In genomic region chr19:5809053-5809452, GRCh38 we compare ENCODE assay signal across 31 cellular contexts. TPM values are rescaled to one million over a fixed set of nuclear protein-coding genes. Genes with fewer than 3 reads are reported as not detected.
DNase-seq lines count a peak whose midpoint lies in the region; ATAC-seq and TF ChIP-seq lines count a peak whose summit lies in the region.
"Had no signal": no experiment of that assay in that cellular context is flagged by ENCODE, and none has a peak within 500 bp of the region (broad histone marks: within the 10 kb centered on the region; RNA-seq: fewer than 3 reads in every experiment).

No MANE protein-coding gene starts in this region.

- POLR2A ChIA-PET in WTC11 (lab: Charles Lee): interaction anchor here (0.6 to 1.1 kb wide), 2 partner anchors 19 to 549 kb away, joined by 3 read pairs; no protein-coding TSS in a partner anchor

- CTCF ChIA-PET in WTC11 (lab: Charles Lee): interaction anchor here (1.0 to 4.1 kb wide), 3 partner anchors 19 to 213 kb away, joined by 3 to 19 read pairs (median 7); no protein-coding TSS in a partner anchor

- H3K4me3 ChIP-seq in HL-60 (replicated peaks; ENCODE audit: insufficient read depth, low read length): no peak overlapping the region
- no peak overlapping the region for H3K4me3 ChIP-seq in NB4 (ENCODE audit: low read depth, low read length)
- H3K4me3 ChIP-seq in right lobe of liver: no peak overlapping the region
- no peak overlapping the region for H3K4me3 ChIP-seq in left ventricle myocardium inferior
- no peak overlapping the region for H3K4me3 ChIP-seq in mucosa of descending colon
- H3K4me3 ChIP-seq: cardiac muscle cell, gastrocnemius medialis, MG63, ovary had no signal

- H3K9me3 Mint-ChIP-seq in WTC11: no peaks in the 10 kb centered on the region
- H3K9me3 Mint-ChIP-seq: activated CD4-positive, alpha-beta T cell treated with anti-CD3 and anti-CD28 coated beads, Interleukin-2, amount 10 ng/mL, durations not matched to agents 24 days and 14 days; activated naive CD4-positive, alpha-beta T cell treated with anti-CD3 and anti-CD28 coated beads, Interleukin-2, amount 50 U/mL, for 24 hours; activated T-helper 2 cell treated with anti-CD3 and anti-CD28 coated beads, Interferon-gamma antibody, Interleukin-2, Interleukin-4, amounts not matched to agents 10 μg/mL and 5 μg/mL and 100 μg/mL, durations not matched to agents 14 hours and 24 hours and 36 hours; memory B cell; type B pancreatic cell had no signal

- H3K4me1 ChIP-seq in right lobe of liver (peaks cover 0 to 12% (median 3%) of the 10 kb centered on the region in 4 donors), left ventricle myocardium inferior (peaks cover 5% of the 10 kb centered on the region), mucosa of descending colon (ENCODE audit: low read depth) (peaks cover 15% of the 10 kb centered on the region)
- H3K4me1 ChIP-seq: gastrocnemius medialis had no signal

- H3K9me3 ChIP-seq in right lobe of liver (no peaks in the 10 kb centered on the region), left ventricle myocardium inferior (replicated peaks) (no peaks in the 10 kb centered on the region), mucosa of descending colon (no peaks in the 10 kb centered on the region)
- H3K9me3 ChIP-seq: gastrocnemius medialis, MG63, ovary, SK-N-SH had no signal

- no peak overlapping the region for H3K4me3 Mint-ChIP-seq in WTC11
- H3K4me3 Mint-ChIP-seq: activated CD4-positive, alpha-beta T cell treated with anti-CD3 and anti-CD28 coated beads, Interleukin-2, amount 10 ng/mL, durations not matched to agents 24 days and 14 days; activated naive CD4-positive, alpha-beta T cell treated with anti-CD3 and anti-CD28 coated beads, Interleukin-2, amount 50 U/mL, for 24 hours; CD14-positive monocyte; memory B cell; stimulated activated memory B cell treated with anti-CD40 and anti-IgM and Interleukin-4, amounts not matched to agents 10 μg/mL and 1 μg/mL and 100 μg/mL, for 72 hours; type B pancreatic cell had no signal

- H3K27me3 ChIP-seq in HL-60 (ENCODE audit: insufficient read depth, poor library complexity, severe bottlenecking): peaks cover 21% of the 10 kb centered on the region
- no peaks in the 10 kb centered on the region for H3K27me3 ChIP-seq in right lobe of liver
- peaks cover 18% of the 10 kb centered on the region for H3K27me3 ChIP-seq in left ventricle myocardium inferior (ENCODE audit: low read depth)
- H3K27me3 ChIP-seq: cardiac muscle cell, ovary had no signal

- intact Hi-C loops in right lobe of liver (cut with DNase I) (loop anchor here (5.0 to 10.0 kb wide), 2 partner anchors 83 to 156 kb away; no protein-coding TSS in a partner anchor), left ventricle myocardium inferior (cut with micrococcal nuclease) (no loop called here), mucosa of descending colon (cut with DNase I, micrococcal nuclease) (no loop called here)

- peaks cover 5% of the 10 kb centered on the region; the same call in 1 of the 2 replicates for H3K4me1 Mint-ChIP-seq in WTC11

- no peak overlapping the region for H3K27ac Mint-ChIP-seq in WTC11
- H3K27ac Mint-ChIP-seq: activated CD4-positive, alpha-beta T cell treated with anti-CD3 and anti-CD28 coated beads, Interleukin-2, amount 10 ng/mL, durations not matched to agents 24 days and 14 days; activated naive CD4-positive, alpha-beta T cell treated with anti-CD3 and anti-CD28 coated beads, Interleukin-2, amount 50 U/mL, for 24 hours; activated T-helper 2 cell treated with anti-CD3 and anti-CD28 coated beads, Interferon-gamma antibody, Interleukin-2, Interleukin-4, amounts not matched to agents 10 μg/mL and 5 μg/mL and 100 μg/mL, durations not matched to agents 14 hours and 24 hours and 36 hours; memory B cell; stimulated activated memory B cell treated with anti-CD40 and anti-IgM and Interleukin-4, amounts not matched to agents 10 μg/mL and 1 μg/mL and 100 μg/mL, for 72 hours; type B pancreatic cell had no signal

- H3K27ac ChIP-seq in HL-60 (replicated peaks) (no peak overlapping the region; the same call in 1 of the 2 replicates), right lobe of liver (peak overlapping the region in 2 of 3 donors; percentile 47 to 77), left ventricle myocardium inferior (replicated peaks) (no peak overlapping the region)
- H3K27ac ChIP-seq: cardiac muscle cell, gastrocnemius medialis, ovary had no signal

- peaks cover 13% of the 10 kb centered on the region for H3K27me3 Mint-ChIP-seq in WTC11 (ENCODE audit: low read depth)
- H3K27me3 Mint-ChIP-seq: activated naive CD4-positive, alpha-beta T cell treated with anti-CD3 and anti-CD28 coated beads, Interleukin-2, amount 50 U/mL, for 24 hours had no signal

- TF ChIP-seq CTCF in HL-60 (IDR thresholded peaks at IDR 0.05; ENCODE audit: insufficient read depth, low read length): no peak
- TF ChIP-seq CTCF in NB4 (IDR thresholded peaks at IDR 0.05; ENCODE audit: low read depth, low read length): no peak
- no peak for TF ChIP-seq CTCF in WTC11 (IDR thresholded peaks at IDR 0.05)
- no peak for TF ChIP-seq CTCF in right lobe of liver (IDR thresholded peaks at IDR 0.05)
- TF ChIP-seq CTCF in left ventricle myocardium inferior (IDR thresholded peaks at IDR 0.05; ENCODE audit: borderline replicate concordance): no peak
- no peak for TF ChIP-seq CTCF in mucosa of descending colon (IDR thresholded peaks at IDR 0.05)

- no peak for TF ChIP-seq POLR2A in NB4 (IDR thresholded peaks at IDR 0.05; ENCODE audit: extremely low read depth, insufficient read length)
- TF ChIP-seq POLR2A in right lobe of liver (IDR thresholded peaks at IDR 0.05): no peak

- ATAC-seq in WTC11: no peak
- peak; percentile 13 to 57 (median 38) for ATAC-seq in right lobe of liver
- ATAC-seq in GM21367 (IDR thresholded peaks at IDR 0.05; ENCODE audit: unreplicated experiment): no peak
- no peak for ATAC-seq in mucosa of descending colon
- ATAC-seq: gastrocnemius medialis; stimulated activated memory B cell treated with anti-CD40 and anti-IgM and Interleukin-4, amounts not matched to agents 10 μg/mL and 1 μg/mL and 100 μg/mL, for 72 hours had no signal

- DNase-seq in HL-60 (ENCODE audit: low read depth in 1 of 2, low spot score in 1 of 2): peak; percentile 62 to 87
- peak; percentile 75 for DNase-seq in NB4 (ENCODE audit: low read depth)
- DNase-seq in WTC11 (ENCODE audit: low spot score): no peak
- DNase-seq in right lobe of liver: peak in 2 of 3 donors; percentile 76 to 78
- no peak for DNase-seq in left ventricle myocardium inferior
- DNase-seq in mucosa of descending colon: no peak
- DNase-seq: activated CD8-positive, alpha-beta memory T cell treated with anti-CD3 and anti-CD28 coated beads for 24 hours; activated T-cell treated with anti-CD3 and anti-CD28 coated beads for 4 hours; aorta; DND-41; gastrocnemius medialis; hippocampal formation; KG1; MG63; NCI-H774; OCI-M1; ovary; SK-N-SH; stimulated activated CD4-positive, alpha-beta T cell treated with anti-CD3 and anti-CD28 coated beads, Interleukin-15, amount 100 ng/mL, for 24 hours; substantia nigra had no signal

- no peaks in the 10 kb centered on the region for H3K36me3 Mint-ChIP-seq in WTC11
- H3K36me3 Mint-ChIP-seq: activated naive CD4-positive, alpha-beta T cell treated with anti-CD3 and anti-CD28 coated beads, Interleukin-2, amount 50 U/mL, for 24 hours; memory B cell; stimulated activated memory B cell treated with anti-CD40 and anti-IgM and Interleukin-4, amounts not matched to agents 10 μg/mL and 1 μg/mL and 100 μg/mL, for 72 hours; type B pancreatic cell had no signal

- H3K36me3 ChIP-seq in right lobe of liver (no peaks in the 10 kb centered on the region), left ventricle myocardium inferior (no peaks in the 10 kb centered on the region), mucosa of descending colon (ENCODE audit: low read depth) (no peaks in the 10 kb centered on the region)
- H3K36me3 ChIP-seq: cardiac muscle cell, gastrocnemius medialis, MG63, ovary had no signal

- 43% methylated on average over 9 of the region's 9 CpGs for WGBS in right lobe of liver (ENCODE audit: insufficient coverage, low coverage, low lambda C conversion rate, missing lambda C conversion rate)

TF ChIP-seq in WTC11, 78 proteins besides CTCF, POLR2A, EP300 and RAD21:
- TF ChIP-seq MXD4 (CRISPR knock-in tag; IDR thresholded peaks at IDR 0.05; ENCODE audit: borderline replicate concordance): no peak
- TF ChIP-seq GABPB1 (CRISPR knock-in tag; IDR thresholded peaks at IDR 0.05): peak; percentile 82
TF ChIP-seq in WTC11: peak in this region for 1.

RNA-seq across cellular contexts. Expression of gene NRTN, which starts 4.2 kb away (rescaled TPM):
- total RNA-seq in WTC11 (2021) (4.7 to 6.1 TPM (median 4.9 TPM) in 3 replicates), right lobe of liver (10 to 100 TPM in 3 of 6 experiments, 1 to 10 TPM in 3; 4.7 to 11.6 (median 9.8) TPM), left ventricle myocardium inferior (22.8 TPM), mucosa of descending colon (10 to 100 TPM in 1 of 3 donors, 1 to 10 TPM in 1, under 1 TPM in 1; 0.64 to 11.3 (median 1.4) TPM)
- total RNA-seq: aorta, endothelial cell of umbilical vein, gastrocnemius medialis had no signal

RNA-seq across cellular contexts. Expression of gene DUS3L, which starts 18.1 kb away (rescaled TPM):
- total RNA-seq in WTC11 (2021) (30.6 to 39.3 TPM (median 34.6 TPM) in 3 replicates), right lobe of liver (10 to 100 TPM; 14.7 to 28.6 (median 20.5) TPM), left ventricle myocardium inferior (14.1 TPM), mucosa of descending colon (10 to 100 TPM; 33.3 to 36.9 (median 35.6) TPM)

RNA-seq across cellular contexts. Expression of gene PRR22, which starts 24.5 kb away (rescaled TPM):
- 2.6 to 3.3 TPM (median 3.0 TPM) in 3 replicates for total RNA-seq in WTC11 (2021)
- total RNA-seq in right lobe of liver: 1 to 10 TPM; 1.7 to 3.3 (median 2.1) TPM
- 1.1 TPM for total RNA-seq in left ventricle myocardium inferior
- total RNA-seq in mucosa of descending colon: 1 to 10 TPM; 3.1 to 6.8 (median 4.1) TPM

RNA-seq across cellular contexts. Expression of gene FUT6, which starts 30.4 kb away (rescaled TPM):
- not detected in 3 replicates for total RNA-seq in WTC11 (2021)
- 10 to 100 TPM in 2 of 6 experiments, 1 to 10 TPM in 4; 2.3 to 28.1 (median 9.7) TPM for total RNA-seq in right lobe of liver
- total RNA-seq in left ventricle myocardium inferior: not detected
- 10 to 100 TPM; 44.4 to 93.6 (median 82.3) TPM for total RNA-seq in mucosa of descending colon
- total RNA-seq: activated CD4-positive, alpha-beta T cell treated with anti-CD3 and anti-CD28 coated beads, Interleukin-2, amount 10 ng/mL, durations not matched to agents 24 days and 14 days; activated T-helper 2 cell treated with anti-CD3 and anti-CD28 coated beads, Interferon-gamma antibody, Interleukin-2, Interleukin-4, amounts not matched to agents 10 μg/mL and 5 μg/mL and 100 μg/mL, durations not matched to agents 14 hours and 24 hours and 36 hours; aorta; cardiac muscle cell; endothelial cell of umbilical vein; fibroblast of lung had no signal

RNA-seq across cellular contexts. Expression of gene FUT3, which starts 42.2 kb away (rescaled TPM):
- 0.23 to 0.62 TPM (median 0.48 TPM) in 3 replicates for total RNA-seq in WTC11 (2021)
- 1 to 10 TPM in 1 of 6 experiments, under 1 TPM in 5; 0.19 to 1.4 (median 0.33) TPM for total RNA-seq in right lobe of liver
- not detected for total RNA-seq in left ventricle myocardium inferior
- 100 to 1,000 TPM; 128 to 276 (median 215) TPM for total RNA-seq in mucosa of descending colon
- total RNA-seq: activated CD4-positive, alpha-beta T cell treated with anti-CD3 and anti-CD28 coated beads, Interleukin-2, amount 10 ng/mL, durations not matched to agents 24 days and 14 days; activated T-helper 2 cell treated with anti-CD3 and anti-CD28 coated beads, Interferon-gamma antibody, Interleukin-2, Interleukin-4, amounts not matched to agents 10 μg/mL and 5 μg/mL and 100 μg/mL, durations not matched to agents 14 hours and 24 hours and 36 hours; aorta; endothelial cell of umbilical vein; fibroblast of lung had no signal

Comparison
In these comparisons a context has a peak if more than half of its experiments do, and no peak if none do; other contexts are left out.
1. DNase-seq: peak in HL-60 (2 of 2), NB4 (single experiment) and right lobe of liver (2 of 3); none in WTC11 (single experiment), left ventricle myocardium inferior (single experiment) and mucosa of descending colon (0 of 3).
2. H3K27ac ChIP-seq: peak in right lobe of liver (2 of 3); none in HL-60 (single experiment) and left ventricle myocardium inferior (single experiment).
3. ATAC-seq: peak in right lobe of liver (4 of 4); none in WTC11 (single experiment), GM21367 (single experiment) and mucosa of descending colon (single experiment).
4. intact Hi-C loops: an anchor here in right lobe of liver (5.0 to 10.0 kb wide); none called in left ventricle myocardium inferior and mucosa of descending colon.